ENCODE assay signal across 1 cellular context in the genomic region with DNA sequence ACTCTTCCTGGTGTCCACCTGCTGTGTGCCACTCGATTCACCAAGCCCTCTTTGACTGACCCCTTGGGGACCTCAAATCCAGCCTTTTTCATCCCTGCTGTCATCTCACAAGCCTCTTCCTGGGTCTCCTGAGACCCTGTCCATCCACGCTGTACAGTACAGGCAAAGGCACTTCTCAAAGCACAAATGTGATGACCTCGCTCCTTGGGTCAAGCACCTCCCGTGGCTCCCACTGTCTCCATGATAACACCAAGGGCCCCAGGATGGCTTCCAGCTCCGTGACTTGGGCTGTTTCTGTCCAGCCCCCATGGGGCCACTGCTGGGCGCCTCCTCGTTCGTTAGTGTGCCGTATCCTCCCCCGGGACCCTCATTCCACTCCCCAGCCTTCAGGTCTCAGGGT.
TF ChIP-seq lines count a peak whose summit lies in the region.

No MANE protein-coding gene starts in this region.

TF ChIP-seq in K562, 482 proteins besides CTCF, POLR2A, EP300 and RAD21:
- TF ChIP-seq KDM1A (IDR thresholded peaks at IDR 0.05) (peak in 1 of 2 experiments; percentile 46; a peak in 1 of 4 replicates), BCOR (IDR thresholded peaks at IDR 0.05) (0 out of 2 replicates have a peak, but pooled peaks have one; percentile 38), FIP1L1 (IDR thresholded peaks at IDR 0.05; ENCODE audit: low read depth, low read length, poor library complexity, severe bottlenecking) (no peak), RBM25 (IDR thresholded peaks at IDR 0.05; ENCODE audit: low read depth, low read length, severe bottlenecking) (peak; percentile 46), ZFP36 (IDR thresholded peaks at IDR 0.05; ENCODE audit: low read depth, low read length, partially characterized antibody) (peak; percentile 62)
TF ChIP-seq in K562: peak in this region for 4.
